Comparison of ENCODE assay signal across 1 cellular context in genomic region chr19:17240062-17240854, GRCh38.
TF ChIP-seq lines count a peak whose summit lies in the region.

No MANE protein-coding gene starts in this region.

TF ChIP-seq in A549, 52 proteins besides CTCF, POLR2A, EP300 and RAD21:
- no peak for TF ChIP-seq RCOR1 (IDR thresholded peaks at IDR 0.05; ENCODE audit: low read depth, low read length)
- TF ChIP-seq NFE2L2 (conservative IDR thresholded peaks at IDR 0.05; ENCODE audit: low read length): no peak
- TF ChIP-seq TFCP2L1 (CRISPR knock-in tag; IDR thresholded peaks at IDR 0.05): no peak
- no peak for TF ChIP-seq EHF (CRISPR knock-in tag; IDR thresholded peaks at IDR 0.05)
- TF ChIP-seq ZFP36 (IDR thresholded peaks at IDR 0.05; ENCODE audit: borderline replicate concordance, partially characterized antibody): no peak
- no peak for TF ChIP-seq RARB (CRISPR knock-in tag; IDR thresholded peaks at IDR 0.05)
- TF ChIP-seq CEBPB (IDR thresholded peaks at IDR 0.05): no peak
- no peak for TF ChIP-seq HOXA7 (CRISPR knock-in tag; IDR thresholded peaks at IDR 0.05)
- no peak for TF ChIP-seq CBX2 (IDR thresholded peaks at IDR 0.05; ENCODE audit: borderline replicate concordance, low read depth)
- TF ChIP-seq FOXS1 (CRISPR knock-in tag; IDR thresholded peaks at IDR 0.05): no peak
